ENCODE assay signal across 17 cellular contexts in genomic region chr2:8424997-8425900, GRCh38.
DNase-seq lines count a peak whose midpoint lies in the region; ATAC-seq lines count a peak whose summit lies in the region.
"Had no signal": no experiment of that assay in that cellular context is flagged by ENCODE, and none has a peak within 500 bp of the region (broad histone marks: within the 10 kb centered on the region; RNA-seq: fewer than 3 reads in every experiment).

No MANE protein-coding gene starts in this region.

- H3K4me1 ChIP-seq in naive thymus-derived CD4-positive, alpha-beta T cell (ENCODE audit: control insufficient read depth in 2 of 2, insufficient read depth in 2 of 2, low read length in 2 of 2), result peaks cover 0 to 9% of the 10 kb centered on the region in 2 donors
- H3K4me1 ChIP-seq: body of pancreas, HAP-1, psoas muscle had no signal

- H3K27ac Mint-ChIP-seq in activated CD4-positive, alpha-beta T cell treated with anti-CD3 and anti-CD28 coated beads for 36 hours, result no peak overlapping the region
- H3K27ac Mint-ChIP-seq in T-helper 2 cell treated with Interferon-gamma antibody and Interleukin-4, amounts not matched to agents 5 μg/mL and 100 μg/mL, for 36 hours, result peak overlapping the region; percentile 35
- peak overlapping the region in 3 of 9 donors; percentile 36 to 90 (median 71) for H3K27ac Mint-ChIP-seq in naive thymus-derived CD4-positive, alpha-beta T cell

- H3K36me3 Mint-ChIP-seq in activated CD4-positive, alpha-beta T cell treated with anti-CD3 and anti-CD28 coated beads for 36 hours (ENCODE audit: low read depth), result no peaks in the 10 kb centered on the region
- peaks cover 3% of the 10 kb centered on the region for H3K36me3 Mint-ChIP-seq in T-helper 2 cell treated with Interferon-gamma antibody and Interleukin-4, amounts not matched to agents 5 μg/mL and 100 μg/mL, for 36 hours (ENCODE audit: low read depth)
- H3K36me3 Mint-ChIP-seq in naive thymus-derived CD4-positive, alpha-beta T cell, result peaks cover 0 to 5% (median 0%) of the 10 kb centered on the region in 5 donors

- no peak overlapping the region for H3K4me3 ChIP-seq in naive thymus-derived CD4-positive, alpha-beta T cell (ENCODE audit: low read length)
- H3K4me3 ChIP-seq: body of pancreas, HAP-1, psoas muscle had no signal

- ATAC-seq in activated CD4-positive, alpha-beta T cell treated with anti-CD3 and anti-CD28 coated beads for 36 hours, result peak; percentile 23
- ATAC-seq in naive thymus-derived CD4-positive, alpha-beta T cell, result peak; percentile 41
- ATAC-seq: body of pancreas, left colon, psoas muscle had no signal

- CTCF ChIA-PET in activated CD4-positive, alpha-beta T cell treated with anti-CD3 and anti-CD28 coated beads for 36 hours (lab: Charles Lee), result interaction anchor here (1.3 kb wide), 1 partner anchor 118 kb away, joined by 6 read pairs; no protein-coding TSS in a partner anchor
- CTCF ChIA-PET in naive thymus-derived CD4-positive, alpha-beta T cell (lab: Charles Lee), result no interaction called here

- POLR2A ChIA-PET in activated CD4-positive, alpha-beta T cell treated with anti-CD3 and anti-CD28 coated beads for 36 hours (lab: Charles Lee), result no interaction called here
- POLR2A ChIA-PET in naive thymus-derived CD4-positive, alpha-beta T cell (lab: Charles Lee), result no interaction called here

- peak; percentile 30 for DNase-seq in activated CD4-positive, alpha-beta T cell treated with anti-CD3 and anti-CD28 coated beads for 36 hours
- DNase-seq in activated CD4-positive, alpha-beta T cell treated with anti-CD3 and anti-CD28 coated beads, Interleukin-2, amount 50 U/mL, for 1 hour, result no peak
- DNase-seq in DMS153 (lab: John Stamatoyannopoulos, UW) (peak; percentile 61), ecto neural progenitor cell (ENCODE audit: low spot score) (no peak), globus pallidus (ENCODE audit: low spot score) (no peak), NCI-H1930 (lab: John Stamatoyannopoulos, UW) (no peak)
- peak; percentile 45 for DNase-seq in T-helper 2 cell treated with Interferon-gamma antibody and Interleukin-4, amounts not matched to agents 5 μg/mL and 100 μg/mL, for 36 hours (ENCODE audit: low spot score)
- DNase-seq in naive thymus-derived CD4-positive, alpha-beta T cell, result peak in 1 of 9 donors; percentile 36
- DNase-seq: ACHN; activated effector memory CD4-positive, alpha-beta T cell treated with Interleukin-2 at 50 U/mL for 16 hours; body of pancreas; left colon; NCI-H226; OCI-M1; psoas muscle; WERI-Rb-1 had no signal

- no peak overlapping the region for H3K27ac ChIP-seq in naive thymus-derived CD4-positive, alpha-beta T cell (ENCODE audit: low read depth, low read length)
- H3K27ac ChIP-seq: body of pancreas, psoas muscle, WERI-Rb-1 had no signal

- intact Hi-C loops in activated CD4-positive, alpha-beta T cell treated with anti-CD3 and anti-CD28 coated beads for 36 hours (cut with DNase I, micrococcal nuclease), result no loop called here
- intact Hi-C loops in naive thymus-derived CD4-positive, alpha-beta T cell (cut with micrococcal nuclease), result no loop called here

- H3K4me3 Mint-ChIP-seq in activated CD4-positive, alpha-beta T cell treated with anti-CD3 and anti-CD28 coated beads for 36 hours, result no peak overlapping the region
- H3K4me3 Mint-ChIP-seq in T-helper 2 cell treated with Interferon-gamma antibody and Interleukin-4, amounts not matched to agents 5 μg/mL and 100 μg/mL, for 36 hours, result no peak overlapping the region
- H3K4me3 Mint-ChIP-seq in naive thymus-derived CD4-positive, alpha-beta T cell, result peak overlapping the region in 2 of 10 donors; percentile 16 to 31

- no peaks in the 10 kb centered on the region for H3K36me3 ChIP-seq in naive thymus-derived CD4-positive, alpha-beta T cell (ENCODE audit: control insufficient read depth in 2 of 3, insufficient read depth in 3 of 3, low read length in 3 of 3)
- H3K36me3 ChIP-seq: HAP-1, WERI-Rb-1 had no signal

- H3K27me3 Mint-ChIP-seq in activated CD4-positive, alpha-beta T cell treated with anti-CD3 and anti-CD28 coated beads for 36 hours, result peaks cover 2% of the 10 kb centered on the region
- H3K27me3 Mint-ChIP-seq in T-helper 2 cell treated with Interferon-gamma antibody and Interleukin-4, amounts not matched to agents 5 μg/mL and 100 μg/mL, for 36 hours (ENCODE audit: low read depth), result peaks cover 28% of the 10 kb centered on the region
- H3K27me3 Mint-ChIP-seq in naive thymus-derived CD4-positive, alpha-beta T cell, result peaks cover 0 to 15% (median 6%) of the 10 kb centered on the region in 5 donors

- H3K9me3 ChIP-seq in naive thymus-derived CD4-positive, alpha-beta T cell (ENCODE audit: control insufficient read depth in 2 of 3, low read length in 3 of 3), result no peaks in the 10 kb centered on the region
- H3K9me3 ChIP-seq: body of pancreas, HAP-1, psoas muscle had no signal

- no peaks in the 10 kb centered on the region for H3K27me3 ChIP-seq in naive thymus-derived CD4-positive, alpha-beta T cell (ENCODE audit: control insufficient read depth in 2 of 2, insufficient read depth in 2 of 2, low read length in 2 of 2)
- H3K27me3 ChIP-seq: body of pancreas had no signal

- H3K4me1 Mint-ChIP-seq in activated CD4-positive, alpha-beta T cell treated with anti-CD3 and anti-CD28 coated beads for 36 hours, result peaks cover 5% of the 10 kb centered on the region
- peaks cover 19% of the 10 kb centered on the region for H3K4me1 Mint-ChIP-seq in T-helper 2 cell treated with Interferon-gamma antibody and Interleukin-4, amounts not matched to agents 5 μg/mL and 100 μg/mL, for 36 hours (ENCODE audit: low read depth)
- peaks cover 5 to 27% (median 10%) of the 10 kb centered on the region in 7 donors for H3K4me1 Mint-ChIP-seq in naive thymus-derived CD4-positive, alpha-beta T cell

- no peaks in the 10 kb centered on the region for H3K9me3 Mint-ChIP-seq in activated CD4-positive, alpha-beta T cell treated with anti-CD3 and anti-CD28 coated beads for 36 hours (ENCODE audit: low read depth)
- H3K9me3 Mint-ChIP-seq in T-helper 2 cell treated with Interferon-gamma antibody and Interleukin-4, amounts not matched to agents 5 μg/mL and 100 μg/mL, for 36 hours, result no peaks in the 10 kb centered on the region
- H3K9me3 Mint-ChIP-seq in naive thymus-derived CD4-positive, alpha-beta T cell, result peaks cover 0 to 2% (median 0%) of the 10 kb centered on the region in 11 donors

Comparison
In these comparisons a context has a peak if more than half of its experiments do, and no peak if none do; other contexts are left out.
1. DNase-seq: peak in activated CD4-positive, alpha-beta T cell treated with anti-CD3 and anti-CD28 coated beads for 36 hours (single experiment), DMS153 (single experiment) and T-helper 2 cell treated with Interferon-gamma antibody and Interleukin-4, amounts not matched to agents 5 μg/mL and 100 μg/mL, for 36 hours (single experiment); none in activated CD4-positive, alpha-beta T cell treated with anti-CD3 and anti-CD28 coated beads, Interleukin-2, amount 50 U/mL, for 1 hour (single experiment), ecto neural progenitor cell (single experiment), globus pallidus (single experiment) and NCI-H1930 (0 of 2).